26 cellular contexts compared by ENCODE assay signal in genomic region chr11:5196067-5196466, GRCh38. TPM values are rescaled to one million over a fixed set of nuclear protein-coding genes. Genes with fewer than 3 reads are reported as not detected.
A peak's percentile ranks its signal among the peaks of the same experiment; 100 is the strongest.
DNase-seq lines count a peak whose midpoint lies in the region; FAIRE-seq and TF ChIP-seq lines count a peak whose summit lies in the region.
"Had no signal": no experiment of that assay in that cellular context is flagged by ENCODE, and none has a peak within 500 bp of the region (broad histone marks: within the 10 kb centered on the region; RNA-seq: fewer than 3 reads in every experiment).

No MANE protein-coding gene starts in this region.

- H2AK5ac ChIP-seq in mesendoderm (ENCODE audit: low read length): no peak overlapping the region

- POLR2A ChIA-PET in activated CD4-positive, alpha-beta T cell treated with anti-CD3 and anti-CD28 coated beads, Interleukin-2, amount 10 ng/mL, durations not matched to agents 7 days and 5 days (lab: Charles Lee): no interaction called here

- in situ Hi-C loops in G401 (cut with HindIII; ENCODE audit: low sequenced_read_pairs): no loop called here

- no peaks in the 10 kb centered on the region for H3K4me1 ChIP-seq in mesendoderm (ENCODE audit: control insufficient read depth, low read depth, low read length)
- H3K4me1 ChIP-seq in smooth muscle cell (ENCODE audit: low read depth): no peaks in the 10 kb centered on the region

- WGBS in mesendoderm (ENCODE audit: extremely low coverage, insufficient coverage, low lambda C conversion rate): no CpG with 5 or more reads among the region's 5 CpGs
- 80% methylated on average over 5 of the region's 5 CpGs for WGBS in smooth muscle cell (ENCODE audit: low lambda C conversion rate)

- no peak overlapping the region for H3K18ac ChIP-seq in mesendoderm (ENCODE audit: low read length)

- H3K4me3 Mint-ChIP-seq in activated CD4-positive, alpha-beta T cell treated with anti-CD3 and anti-CD28 coated beads, Interleukin-2, amount 10 ng/mL, durations not matched to agents 7 days and 5 days: no peak overlapping the region

- H3K27ac ChIP-seq in mesendoderm (ENCODE audit: low read depth, low read length) (no peak overlapping the region), smooth muscle cell (ENCODE audit: low read depth) (no peak overlapping the region)
- H3K27ac ChIP-seq: HL-60, SK-N-MC had no signal

- DNase-seq in G401 (ENCODE audit: low spot score) (peak; percentile 85), HTR-8/SVneo (ENCODE audit: insufficient read length, low spot score) (no peak), bronchial epithelial cell (ENCODE audit: low read depth) (no peak), mesendoderm (peak; percentile 42), smooth muscle cell (lab: John Stamatoyannopoulos, UW; ENCODE audit: unreplicated experiment) (no peak)
- DNase-seq in activated CD4-positive, alpha-beta T cell treated with anti-CD3 and anti-CD28 coated beads, Interleukin-2, amount 10 ng/mL, durations not matched to agents 7 days and 5 days: no peak
- DNase-seq in activated CD4-positive, alpha-beta T cell treated with anti-CD3 and anti-CD28 coated beads, Interleukin-2, amount 50 U/mL, for 48 hours: no peak
- DNase-seq: DMS153, DND-41, MM.1S, NCI-H1048, NCI-H1417, NCI-H1694 treated with DMSO at 0.1 percent for 48 hours, NCI-H2081 treated with DMSO at 0.1 percent for 48 hours, NCI-H2171, NCI-H226, NCI-H510A, NCI-H69, SIG-M5 had no signal

- H3K23ac ChIP-seq in mesendoderm (ENCODE audit: low read length): no peak overlapping the region

- H2BK120ac ChIP-seq in mesendoderm (ENCODE audit: low read depth, low read length): no peak overlapping the region

- no peaks in the 10 kb centered on the region for H3F3A ChIP-seq in smooth muscle cell (ENCODE audit: low read depth)

- H3K9me3 ChIP-seq in smooth muscle cell (replicated peaks; ENCODE audit: low read depth): no peaks in the 10 kb centered on the region

- H4K8ac ChIP-seq in mesendoderm (ENCODE audit: low read depth, low read length): no peak overlapping the region

- no peak overlapping the region for H2BK15ac ChIP-seq in mesendoderm (replicated peaks; ENCODE audit: low read depth)

- CTCF ChIA-PET in activated CD4-positive, alpha-beta T cell treated with anti-CD3 and anti-CD28 coated beads, Interleukin-2, amount 10 ng/mL, durations not matched to agents 7 days and 5 days (lab: Charles Lee): no interaction called here

- H3K36me3 ChIP-seq in bronchial epithelial cell (ENCODE audit: control insufficient read depth, insufficient read depth, low read length) (no peaks in the 10 kb centered on the region), mesendoderm (ENCODE audit: control insufficient read depth, insufficient read depth, low read length) (no peaks in the 10 kb centered on the region), smooth muscle cell (ENCODE audit: low read depth) (no peaks in the 10 kb centered on the region)

- H3K4me1 Mint-ChIP-seq in activated CD4-positive, alpha-beta T cell treated with anti-CD3 and anti-CD28 coated beads, Interleukin-2, amount 10 ng/mL, durations not matched to agents 7 days and 5 days: no peaks in the 10 kb centered on the region

- no peak overlapping the region for H3K56ac ChIP-seq in mesendoderm (ENCODE audit: low read length)

- no peaks in the 10 kb centered on the region for H3K79me1 ChIP-seq in mesendoderm (ENCODE audit: low read length)

- no peak overlapping the region for H3K4me3 ChIP-seq in bronchial epithelial cell (ENCODE audit: low read depth, low read length)
- H3K4me3 ChIP-seq in mesendoderm (ENCODE audit: low read length): no peak overlapping the region
- no peak overlapping the region for H3K4me3 ChIP-seq in smooth muscle cell
- H3K4me3 ChIP-seq: SK-N-MC had no signal

- no peaks in the 10 kb centered on the region for H3K36me3 Mint-ChIP-seq in activated CD4-positive, alpha-beta T cell treated with anti-CD3 and anti-CD28 coated beads, Interleukin-2, amount 10 ng/mL, durations not matched to agents 7 days and 5 days (ENCODE audit: low read depth)

- H3K4me2 ChIP-seq in mesendoderm (ENCODE audit: low read length) (no peak overlapping the region), smooth muscle cell (no peak overlapping the region)

- H2AFZ ChIP-seq in smooth muscle cell (ENCODE audit: low read depth): no peak overlapping the region

- no peak overlapping the region for H4K5ac ChIP-seq in mesendoderm (ENCODE audit: low read length)

- H3K27ac Mint-ChIP-seq in activated CD4-positive, alpha-beta T cell treated with anti-CD3 and anti-CD28 coated beads, Interleukin-2, amount 10 ng/mL, durations not matched to agents 7 days and 5 days: no peak overlapping the region

- H3K27me3 Mint-ChIP-seq in activated CD4-positive, alpha-beta T cell treated with anti-CD3 and anti-CD28 coated beads, Interleukin-2, amount 10 ng/mL, durations not matched to agents 7 days and 5 days: no peaks in the 10 kb centered on the region

- H3K4ac ChIP-seq in mesendoderm (ENCODE audit: low read depth, low read length): no peak overlapping the region

- no peak overlapping the region for H3K9ac ChIP-seq in mesendoderm (ENCODE audit: low read length)
- no peak overlapping the region for H3K9ac ChIP-seq in smooth muscle cell (ENCODE audit: low read depth)

- H3K9me3 Mint-ChIP-seq in activated CD4-positive, alpha-beta T cell treated with anti-CD3 and anti-CD28 coated beads, Interleukin-2, amount 10 ng/mL, durations not matched to agents 7 days and 5 days: peaks cover 2% of the 10 kb centered on the region

- TF ChIP-seq CTCF in bronchial epithelial cell (IDR thresholded peaks at IDR 0.05; ENCODE audit: insufficient read depth, low read length, severe bottlenecking) (no peak), smooth muscle cell (IDR thresholded peaks at IDR 0.05; ENCODE audit: borderline replicate concordance, insufficient read depth, poor library complexity, severe bottlenecking) (no peak)

- no peak overlapping the region for H2BK5ac ChIP-seq in mesendoderm (ENCODE audit: low read length)

- no peaks in the 10 kb centered on the region for H3K79me2 ChIP-seq in mesendoderm (ENCODE audit: control insufficient read depth, insufficient read depth, low read length)
- no peaks in the 10 kb centered on the region for H3K79me2 ChIP-seq in smooth muscle cell (ENCODE audit: low read depth)

- no peaks in the 10 kb centered on the region for H4K20me1 ChIP-seq in smooth muscle cell (ENCODE audit: low read depth)

- no peaks in the 10 kb centered on the region for H3K27me3 ChIP-seq in bronchial epithelial cell (ENCODE audit: control insufficient read depth, insufficient read depth, low read length)
- H3K27me3 ChIP-seq in mesendoderm (ENCODE audit: insufficient read depth, low read length, poor library complexity): no peaks in the 10 kb centered on the region
- no peaks in the 10 kb centered on the region for H3K27me3 ChIP-seq in smooth muscle cell (ENCODE audit: low read depth)

- FAIRE-seq in HTR-8/SVneo (lab: Jason Lieb, UNC) (peak; percentile 4), bronchial epithelial cell (lab: Jason Lieb, UNC) (peak; percentile 28)
- FAIRE-seq: H1, HepG2, RCC 7860 had no signal

RNA-seq across cellular contexts. Expression of gene OR51V1, which starts 4.4 kb away (rescaled TPM):
- total RNA-seq in G401 (2014; rRNA removed; shearing (Covaris generic)): not detected in 2 replicates
- total RNA-seq in bronchial epithelial cell (not detected in 2 replicates), smooth muscle cell (not detected in 2 replicates)
- not detected for polyA plus RNA-seq in mesendoderm (2013, experiment 1 of 2)
- not detected for polyA plus RNA-seq in mesendoderm (2013, experiment 2 of 2)
- not detected for total RNA-seq in activated CD4-positive, alpha-beta T cell treated with anti-CD3 and anti-CD28 coated beads, Interleukin-2, amount 10 ng/mL, durations not matched to agents 7 days and 5 days
- not detected in 2 replicates for polyA plus RNA-seq in smooth muscle cell
- total RNA-seq: A172, H1, HepG2 had no signal
- polyA plus RNA-seq: BJ, H1, HepG2 had no signal

RNA-seq across cellular contexts. Expression of gene HBB, which starts 30.8 kb away (rescaled TPM):
- total RNA-seq in G401 (2014; rRNA removed; shearing (Covaris generic)): not detected in 2 replicates
- not detected in 2 replicates for total RNA-seq in bronchial epithelial cell
- polyA plus RNA-seq in mesendoderm (2013, experiment 1 of 2): not detected
- not detected for polyA plus RNA-seq in mesendoderm (2013, experiment 2 of 2)
- not detected for total RNA-seq in activated CD4-positive, alpha-beta T cell treated with anti-CD3 and anti-CD28 coated beads, Interleukin-2, amount 10 ng/mL, durations not matched to agents 7 days and 5 days
- total RNA-seq in smooth muscle cell: not detected in 2 replicates
- polyA plus RNA-seq in smooth muscle cell: not detected in 2 replicates
- total RNA-seq: A172, H1, HepG2 had no signal
- polyA plus RNA-seq: BJ, H1, HepG2 had no signal

RNA-seq across cellular contexts. Expression of gene HBD, which starts 38.2 kb away (rescaled TPM):
- not detected in 2 replicates for total RNA-seq in G401 (2014; rRNA removed; shearing (Covaris generic))
- total RNA-seq in bronchial epithelial cell (not detected in 2 replicates), smooth muscle cell (not detected in 2 replicates)
- polyA plus RNA-seq in mesendoderm (2013, experiment 1 of 2): not detected
- not detected for polyA plus RNA-seq in mesendoderm (2013, experiment 2 of 2)
- total RNA-seq in activated CD4-positive, alpha-beta T cell treated with anti-CD3 and anti-CD28 coated beads, Interleukin-2, amount 10 ng/mL, durations not matched to agents 7 days and 5 days: not detected
- polyA plus RNA-seq in smooth muscle cell: not detected in 2 replicates
- total RNA-seq: A172, H1, HepG2 had no signal
- polyA plus RNA-seq: H1, HepG2 had no signal

RNA-seq across cellular contexts. Expression of gene OR52A1, which starts 41.5 kb away (rescaled TPM):
- total RNA-seq in G401 (2014; rRNA removed; shearing (Covaris generic)): not detected in 2 replicates
- total RNA-seq in bronchial epithelial cell (not detected in 2 replicates), smooth muscle cell (not detected in 2 replicates)
- 6.0 TPM for polyA plus RNA-seq in mesendoderm (2013, experiment 1 of 2)
- polyA plus RNA-seq in mesendoderm (2013, experiment 2 of 2): 5.5 TPM
- not detected for total RNA-seq in activated CD4-positive, alpha-beta T cell treated with anti-CD3 and anti-CD28 coated beads, Interleukin-2, amount 10 ng/mL, durations not matched to agents 7 days and 5 days
- polyA plus RNA-seq in smooth muscle cell: not detected in 2 replicates
- total RNA-seq: A172, HepG2 had no signal
- polyA plus RNA-seq: BJ, HepG2 had no signal

RNA-seq across cellular contexts. Expression of gene HBG1, which starts 53.6 kb away (rescaled TPM):
- not detected in 2 replicates for total RNA-seq in G401 (2014; rRNA removed; shearing (Covaris generic))
- not detected in 2 replicates for total RNA-seq in bronchial epithelial cell
- 0.18 TPM for polyA plus RNA-seq in mesendoderm (2013, experiment 1 of 2)
- polyA plus RNA-seq in mesendoderm (2013, experiment 2 of 2): 0.06 TPM
- not detected for total RNA-seq in activated CD4-positive, alpha-beta T cell treated with anti-CD3 and anti-CD28 coated beads, Interleukin-2, amount 10 ng/mL, durations not matched to agents 7 days and 5 days
- not detected in 2 replicates for total RNA-seq in smooth muscle cell
- polyA plus RNA-seq in smooth muscle cell: not detected in 2 replicates
- total RNA-seq: A172, H1, HepG2 had no signal
- polyA plus RNA-seq: BJ, HepG2 had no signal

Comparison
In these comparisons a context has a peak if more than half of its experiments do, and no peak if none do; other contexts are left out.
1. DNase-seq: peak in G401 (single experiment) and mesendoderm (single experiment); none in HTR-8/SVneo (single experiment), bronchial epithelial cell (single experiment), activated CD4-positive, alpha-beta T cell treated with anti-CD3 and anti-CD28 coated beads, Interleukin-2, amount 10 ng/mL, durations not matched to agents 7 days and 5 days (single experiment), smooth muscle cell (single experiment) and activated CD4-positive, alpha-beta T cell treated with anti-CD3 and anti-CD28 coated beads, Interleukin-2, amount 50 U/mL, for 48 hours (0 of 2).